Comparison of ENCODE assay signal across 8 cellular contexts in the genomic region with DNA sequence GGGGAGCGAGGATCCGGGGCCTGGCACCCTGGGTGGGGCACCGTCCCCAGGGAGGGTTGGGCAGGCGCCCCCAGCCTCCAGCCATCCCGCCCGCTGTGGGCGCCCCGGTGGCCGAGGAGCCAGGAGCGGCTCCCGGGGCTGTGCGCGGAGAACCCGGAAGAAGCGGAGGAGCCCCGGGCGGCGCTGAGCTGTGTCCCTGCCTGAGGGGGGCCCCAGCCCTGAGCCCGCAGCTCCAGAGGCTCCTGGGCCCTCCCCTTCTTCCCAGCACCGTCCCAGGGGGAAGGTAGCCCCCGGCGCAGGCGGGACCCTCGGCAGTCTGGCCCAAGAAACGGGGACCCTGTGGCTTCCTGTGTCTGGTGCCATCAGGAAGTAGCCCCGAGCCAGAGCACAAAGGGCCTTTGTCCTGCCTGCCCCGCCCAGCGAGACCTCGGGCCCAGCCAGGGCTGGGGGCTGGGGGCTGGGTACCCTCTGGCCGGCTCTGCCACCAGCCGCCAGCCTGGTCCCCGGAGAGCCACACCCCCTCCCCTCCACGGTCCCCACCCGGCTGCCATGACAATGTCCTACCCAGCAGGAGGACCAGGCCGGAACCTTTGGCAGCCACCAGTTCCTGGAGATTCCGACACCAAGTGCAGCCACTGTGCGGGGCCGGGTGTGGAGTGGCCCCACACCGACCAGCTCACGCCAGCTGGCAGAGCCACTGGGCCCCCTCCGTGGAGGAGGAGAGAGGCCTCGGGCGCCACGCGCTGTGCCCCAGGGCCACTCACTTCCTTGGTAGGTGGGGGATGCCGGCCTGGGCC. TPM values are rescaled to one million over a fixed set of nuclear protein-coding genes. Genes with fewer than 3 reads are reported as not detected.
DNase-seq lines count a peak whose midpoint lies in the region; ATAC-seq and TF ChIP-seq lines count a peak whose summit lies in the region.

No MANE protein-coding gene starts in this region.

- peaks cover 5 to 17% of the 10 kb centered on the region in 2 donors for H3K9me3 Mint-ChIP-seq in activated naive CD4-positive, alpha-beta T cell treated with anti-CD3 and anti-CD28 coated beads, Interleukin-2, amount 50 U/mL, for 72 hours

- TF ChIP-seq POLR2A in NB4 (IDR thresholded peaks at IDR 0.05; ENCODE audit: extremely low read depth, insufficient read length), result no peak

- no peak for TF ChIP-seq CTCF in NB4 (IDR thresholded peaks at IDR 0.05; ENCODE audit: low read depth, low read length)

- H3K4me3 ChIP-seq in NB4 (ENCODE audit: low read depth, low read length), result no peak overlapping the region

- intact Hi-C loops in Right ventricle myocardium superior (cut with DNase I), result no loop called here

- H3K36me3 Mint-ChIP-seq in activated naive CD4-positive, alpha-beta T cell treated with anti-CD3 and anti-CD28 coated beads, Interleukin-2, amount 50 U/mL, for 72 hours, result peaks cover 6 to 13% of the 10 kb centered on the region in 2 donors

- DNase-seq in Ammon's horn (ENCODE audit: low spot score) (peak; percentile 90), NB4 (ENCODE audit: low read depth) (peak; percentile 46), Right ventricle myocardium superior (peak; percentile 76), occipital lobe (lab: John Stamatoyannopoulos, UW) (peak; percentile 52), NK-92 (lab: John Stamatoyannopoulos, UW; ENCODE audit: unreplicated experiment) (no peak), T1000 (lab: John Stamatoyannopoulos, UW) (no peak)
- DNase-seq in activated naive CD4-positive, alpha-beta T cell treated with anti-CD3 and anti-CD28 coated beads, Interleukin-2, amount 50 U/mL, for 72 hours (ENCODE audit: low spot score in 2 of 2), result peak in 1 of 2 donors; percentile 41

- ATAC-seq in GM19372 (IDR thresholded peaks at IDR 0.05; ENCODE audit: low read depth, unreplicated experiment) (peak; percentile 52), Right ventricle myocardium superior (ENCODE audit: poor library complexity) (peak; percentile 73)
- peak; percentile 67 to 70 for ATAC-seq in activated naive CD4-positive, alpha-beta T cell treated with anti-CD3 and anti-CD28 coated beads, Interleukin-2, amount 50 U/mL, for 72 hours

- H3K27ac Mint-ChIP-seq in activated naive CD4-positive, alpha-beta T cell treated with anti-CD3 and anti-CD28 coated beads, Interleukin-2, amount 50 U/mL, for 72 hours, result peak overlapping the region in 1 of 2 donors; percentile 44

RNA-seq across cellular contexts. Expression of gene TTLL10, which starts 15.6 kb away (rescaled TPM):
- not detected for total RNA-seq in activated naive CD4-positive, alpha-beta T cell treated with anti-CD3 and anti-CD28 coated beads, Interleukin-2, amount 50 U/mL, for 72 hours
- total RNA-seq in Right ventricle myocardium superior (0.22 TPM), occipital lobe (not detected)

RNA-seq across cellular contexts. Expression of gene C1orf159, which starts 42.2 kb away (rescaled TPM):
- total RNA-seq in activated naive CD4-positive, alpha-beta T cell treated with anti-CD3 and anti-CD28 coated beads, Interleukin-2, amount 50 U/mL, for 72 hours, result 10 to 100 TPM; 20.7 to 21.2 TPM
- total RNA-seq in Right ventricle myocardium superior (2.4 TPM), occipital lobe (5.5 TPM)

RNA-seq across cellular contexts. Expression of gene TNFRSF18, which starts 48.3 kb away (rescaled TPM):
- 100 to 1,000 TPM in 1 of 2 donors, 10 to 100 TPM in 1; 43.6 to 250 TPM for total RNA-seq in activated naive CD4-positive, alpha-beta T cell treated with anti-CD3 and anti-CD28 coated beads, Interleukin-2, amount 50 U/mL, for 72 hours
- total RNA-seq in Right ventricle myocardium superior, result 0.32 TPM
- not detected for total RNA-seq in occipital lobe

RNA-seq across cellular contexts. Expression of gene TNFRSF4, which starts 55.8 kb away (rescaled TPM):
- 100 to 1,000 TPM; 166 to 176 TPM for total RNA-seq in activated naive CD4-positive, alpha-beta T cell treated with anti-CD3 and anti-CD28 coated beads, Interleukin-2, amount 50 U/mL, for 72 hours
- total RNA-seq in Right ventricle myocardium superior (2.1 TPM), occipital lobe (not detected)

Comparison
In these comparisons a context has a peak if more than half of its experiments do, and no peak if none do; other contexts are left out.
1. DNase-seq: peak in Ammon's horn (single experiment), NB4 (single experiment), Right ventricle myocardium superior (single experiment) and occipital lobe (single experiment); none in NK-92 (single experiment) and T1000 (single experiment).
2. RNA of gene TNFRSF18, which starts 48.3 kb away (total RNA-seq): 43.6 to 250 TPM in activated naive CD4-positive, alpha-beta T cell treated with anti-CD3 and anti-CD28 coated beads, Interleukin-2, amount 50 U/mL, for 72 hours; 0.32 TPM in Right ventricle myocardium superior (single experiment) and not detected in occipital lobe (single experiment); every median in the first group is over 10 times any median in the second.
3. Peak in every context shown above with its lines, with median percentiles within 50 percentile points of each other: ATAC-seq.